ENCODE assay signal across 7 cellular contexts in the genomic region with DNA sequence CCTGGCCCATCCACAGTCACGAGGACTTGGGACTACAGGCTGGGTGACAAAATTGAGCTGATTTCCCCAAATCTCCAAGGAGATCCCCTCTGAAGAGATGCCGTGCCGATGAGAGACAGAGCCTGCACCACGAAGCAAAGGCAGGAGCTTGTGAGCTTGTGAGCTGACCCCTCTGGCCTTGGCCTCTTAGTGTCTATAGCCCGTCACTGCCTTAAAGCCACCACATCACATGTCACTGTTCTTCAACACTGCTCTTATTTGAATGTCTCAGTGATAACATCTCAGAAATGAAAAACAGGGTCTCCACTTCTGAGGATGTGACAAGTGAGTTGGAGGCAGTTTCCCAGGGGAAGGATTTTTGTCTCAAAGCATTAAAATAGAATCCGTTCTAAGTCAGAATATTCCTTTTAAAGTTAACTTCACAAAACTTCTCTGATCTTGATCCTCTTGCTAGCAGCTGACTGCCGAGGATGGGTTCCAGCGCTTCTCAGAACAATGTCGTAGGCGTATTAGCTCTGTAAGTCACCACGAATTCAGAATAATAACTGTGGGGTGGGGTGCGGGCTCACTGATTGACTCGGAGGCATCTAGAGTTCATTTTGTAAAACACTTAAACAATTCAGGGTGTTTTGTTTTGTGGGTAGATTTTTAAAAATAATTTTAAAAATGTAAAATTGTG. TPM values are rescaled to one million over a fixed set of nuclear protein-coding genes. Genes with fewer than 3 reads are reported as not detected.
DNase-seq lines count a peak whose midpoint lies in the region; ATAC-seq and TF ChIP-seq lines count a peak whose summit lies in the region.

No MANE protein-coding gene starts in this region.

- peak; percentile 43 for ATAC-seq in HG02763 (IDR thresholded peaks at IDR 0.05; ENCODE audit: unreplicated experiment)
- peak; percentile 70 for ATAC-seq in activated CD8-positive, alpha-beta T cell treated with anti-CD3 and anti-CD28 coated beads for 36 hours
- no peak for ATAC-seq in GM18505 (IDR thresholded peaks at IDR 0.05; ENCODE audit: unreplicated experiment)
- ATAC-seq in esophagus mucosa: no peak

- TF ChIP-seq CTCF in activated CD8-positive, alpha-beta T cell treated with anti-CD3 and anti-CD28 coated beads for 36 hours (IDR thresholded peaks at IDR 0.05): no peak

- POLR2A ChIA-PET in activated CD8-positive, alpha-beta T cell treated with anti-CD3 and anti-CD28 coated beads for 36 hours (lab: Charles Lee): interaction anchor here (0.6 to 4.1 kb wide), 6 partner anchors 12 to 35 kb away, joined by 3 to 21 read pairs (median 4); no protein-coding TSS in a partner anchor

- intact Hi-C loops in activated CD8-positive, alpha-beta T cell treated with anti-CD3 and anti-CD28 coated beads for 36 hours (cut with micrococcal nuclease): loop anchor here (5.0 kb wide), 1 partner anchor 37 kb away; the partner anchor contains the start of gene CHST11
- intact Hi-C loops in head of caudate nucleus (cut with DNase I): no loop called here

- H3K4me1 Mint-ChIP-seq in activated CD8-positive, alpha-beta T cell treated with anti-CD3 and anti-CD28 coated beads for 36 hours (ENCODE audit: low read depth): peaks cover 83% of the 10 kb centered on the region

- H3K27me3 Mint-ChIP-seq in activated CD8-positive, alpha-beta T cell treated with anti-CD3 and anti-CD28 coated beads for 36 hours: no peaks in the 10 kb centered on the region

- peak; percentile 89 for DNase-seq in activated CD8-positive, alpha-beta T cell treated with anti-CD3 and anti-CD28 coated beads for 36 hours
- DNase-seq in head of caudate nucleus: peak; percentile 27 to 94 (median 73)
- DNase-seq in stimulated activated CD8-positive, alpha-beta memory T cell treated with anti-CD3 and anti-CD28 coated beads, Interleukin-12 subunit alpha, Interleukin-12 subunit beta, amount 100 ng/mL, for 24 hours (ENCODE audit: extremely low read depth): peak; percentile 45
- no peak for DNase-seq in D341Med (ENCODE audit: low spot score)

- H3K27ac Mint-ChIP-seq in activated CD8-positive, alpha-beta T cell treated with anti-CD3 and anti-CD28 coated beads for 36 hours: peak overlapping the region; percentile 84

- no peak for TF ChIP-seq POLR2A in GM18505 (IDR thresholded peaks at IDR 0.05; ENCODE audit: borderline replicate concordance, extremely low read depth, insufficient read depth, insufficient read length)

- CTCF ChIA-PET in activated CD8-positive, alpha-beta T cell treated with anti-CD3 and anti-CD28 coated beads for 36 hours (lab: Charles Lee): interaction anchor here (1.1 to 1.5 kb wide), 6 partner anchors 16 to 112 kb away, joined by 3 to 7 read pairs (median 3); no protein-coding TSS in a partner anchor

- peaks cover 15% of the 10 kb centered on the region for H3K36me3 Mint-ChIP-seq in activated CD8-positive, alpha-beta T cell treated with anti-CD3 and anti-CD28 coated beads for 36 hours (ENCODE audit: low read depth)

- no peaks in the 10 kb centered on the region for H3K9me3 Mint-ChIP-seq in activated CD8-positive, alpha-beta T cell treated with anti-CD3 and anti-CD28 coated beads for 36 hours

- H3K4me3 Mint-ChIP-seq in activated CD8-positive, alpha-beta T cell treated with anti-CD3 and anti-CD28 coated beads for 36 hours: peak overlapping the region; percentile 63

RNA-seq across cellular contexts. Expression of gene CHST11, which starts 37.5 kb away (rescaled TPM):
- total RNA-seq in activated CD8-positive, alpha-beta T cell treated with anti-CD3 and anti-CD28 coated beads for 36 hours: 10 to 100 TPM; 30.9 to 33.9 TPM
- total RNA-seq in esophagus mucosa: 7.3 TPM

Comparison
In these comparisons a context has a peak if more than half of its experiments do, and no peak if none do; other contexts are left out.
1. ATAC-seq: peak in HG02763 (single experiment) and activated CD8-positive, alpha-beta T cell treated with anti-CD3 and anti-CD28 coated beads for 36 hours (single experiment); none in GM18505 (single experiment) and esophagus mucosa (single experiment).